In the genomic region with DNA sequence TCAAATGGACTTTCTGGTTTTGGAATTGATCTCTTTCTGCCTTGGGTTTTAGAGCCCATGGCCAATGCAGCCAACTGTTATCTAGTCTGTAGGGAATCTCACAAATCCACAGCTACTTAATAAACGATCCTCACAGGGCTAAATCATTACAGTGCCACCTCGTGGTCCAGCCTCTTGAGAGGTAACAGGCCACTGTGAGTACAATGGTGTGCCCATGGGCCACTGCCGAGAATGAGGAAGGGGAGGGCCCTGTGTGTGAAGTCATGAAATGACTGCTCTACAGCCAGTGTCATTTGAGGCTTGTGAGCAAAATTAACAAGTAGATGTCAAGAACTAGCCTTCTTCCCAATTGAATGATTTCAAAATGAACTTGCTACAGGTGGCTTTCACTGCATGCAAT, we compare ENCODE assay signal across 8 cellular contexts. TPM values are rescaled to one million over a fixed set of nuclear protein-coding genes. Genes with fewer than 3 reads are reported as not detected.
DNase-seq lines count a peak whose midpoint lies in the region; ATAC-seq, FAIRE-seq and TF ChIP-seq lines count a peak whose summit lies in the region.

No MANE protein-coding gene starts in this region.

- TF ChIP-seq CTCF in colonic mucosa (IDR thresholded peaks at IDR 0.05) (no peak), psoas muscle (IDR thresholded peaks at IDR 0.05) (peak; percentile 44), smooth muscle cell (IDR thresholded peaks at IDR 0.05; ENCODE audit: borderline replicate concordance, insufficient read depth, poor library complexity, severe bottlenecking) (no peak)

- no peaks in the 10 kb centered on the region for H4K20me1 ChIP-seq in smooth muscle cell (ENCODE audit: low read depth)

- H3K9ac ChIP-seq in colonic mucosa (ENCODE audit: low read depth in 2 of 2, low read length in 2 of 2) (peak overlapping the region in 1 of 2 donors; percentile 22), smooth muscle cell (ENCODE audit: low read depth) (no peak overlapping the region)

- H3K4me2 ChIP-seq in smooth muscle cell = no peak overlapping the region

- DNase-seq in COR-L47 (lab: John Stamatoyannopoulos, UW) (peak; percentile 42), NCI-H69 (lab: John Stamatoyannopoulos, UW) (peak; percentile 73), colonic mucosa (peak; percentile 42), psoas muscle (peak in 1 of 2 donors; percentile 60), GM12892 (ENCODE audit: insufficient read length) (no peak), smooth muscle cell (lab: John Stamatoyannopoulos, UW; ENCODE audit: unreplicated experiment) (no peak)

- FAIRE-seq in GM12892 (lab: Jason Lieb, UNC) = no peak

- H3K9me3 ChIP-seq in colonic mucosa (no peaks in the 10 kb centered on the region), psoas muscle (no peaks in the 10 kb centered on the region), smooth muscle cell (replicated peaks; ENCODE audit: low read depth) (no peaks in the 10 kb centered on the region)

- no peak overlapping the region for H3K27ac ChIP-seq in colonic mucosa
- H3K27ac ChIP-seq in psoas muscle = no peak overlapping the region
- no peak overlapping the region for H3K27ac ChIP-seq in smooth muscle cell (ENCODE audit: low read depth)

- H3K79me2 ChIP-seq in smooth muscle cell (ENCODE audit: low read depth) = no peaks in the 10 kb centered on the region

- TF ChIP-seq POLR2A in GM12892 (IDR thresholded peaks at IDR 0.05; ENCODE audit: low read depth, low read length) = no peak

- H3K4me1 ChIP-seq in colonic mucosa (no peaks in the 10 kb centered on the region), psoas muscle (peaks cover 12% of the 10 kb centered on the region), smooth muscle cell (ENCODE audit: low read depth) (no peaks in the 10 kb centered on the region)

- no peaks in the 10 kb centered on the region for H3F3A ChIP-seq in smooth muscle cell (ENCODE audit: low read depth)

- intact Hi-C loops in colonic mucosa (cut with DNase I) (loop anchor here (5.0 to 10.0 kb wide), 3 partner anchors 49 to 492 kb away; no protein-coding TSS in a partner anchor), psoas muscle (cut with DNase I) (loop anchor here (5.0 to 10.0 kb wide), 3 partner anchors 42 to 492 kb away; no protein-coding TSS in a partner anchor)

- no peak overlapping the region for H3K4me3 ChIP-seq in colonic mucosa
- H3K4me3 ChIP-seq in psoas muscle = no peak overlapping the region
- H3K4me3 ChIP-seq in smooth muscle cell = no peak overlapping the region

- no peaks in the 10 kb centered on the region for H3K27me3 ChIP-seq in colonic mucosa
- H3K27me3 ChIP-seq in psoas muscle (ENCODE audit: insufficient read depth in 3 of 3, low read length in 2 of 3) = no peaks in the 10 kb centered on the region
- H3K27me3 ChIP-seq in smooth muscle cell (ENCODE audit: low read depth) = no peaks in the 10 kb centered on the region

- ATAC-seq in GM19438 (IDR thresholded peaks at IDR 0.05; ENCODE audit: low read depth, unreplicated experiment) (peak; percentile 57), psoas muscle (peak; percentile 77 to 90 (median 83)), GM19035 (IDR thresholded peaks at IDR 0.05; ENCODE audit: unreplicated experiment) (no peak)

- H3K36me3 ChIP-seq in colonic mucosa (no peaks in the 10 kb centered on the region), psoas muscle (ENCODE audit: insufficient read depth in 1 of 2, low read depth in 1 of 2) (no peaks in the 10 kb centered on the region), smooth muscle cell (ENCODE audit: low read depth) (no peaks in the 10 kb centered on the region)

- no peak overlapping the region for H2AFZ ChIP-seq in smooth muscle cell (ENCODE audit: low read depth)

- WGBS in psoas muscle, 3 donors = 16 to 32% (median 18%) methylated on average over 3 of the region's 3 CpGs
- WGBS in smooth muscle cell (ENCODE audit: low lambda C conversion rate) = 54% methylated on average over 3 of the region's 3 CpGs

RNA-seq across cellular contexts. Expression of a gene that starts 54.3 kb away (rescaled TPM):
- total RNA-seq in colonic mucosa (1 to 10 TPM; 3.4 to 4.7 TPM), psoas muscle (100 to 1,000 TPM; 139 to 265 (median 189) TPM), smooth muscle cell (1.3 TPM in 1 of 2 replicates, not detected in the other)
- polyA plus RNA-seq in psoas muscle (100 to 1,000 TPM in 2 of 3 donors, 10 to 100 TPM in 1; 26.6 to 286 (median 235) TPM), smooth muscle cell (0.74 and 2.6 TPM in 2 replicates)
- polyA plus RNA-seq in GM12892 (2012; ENCODE audit: missing spikeins) = 9.7 TPM

RNA-seq across cellular contexts. Expression of a gene that starts 55.2 kb away (rescaled TPM):
- 10 to 100 TPM; 23.9 to 32.2 TPM for total RNA-seq in colonic mucosa
- 10 to 100 TPM in 3 of 4 donors, 1 to 10 TPM in 1; 7.9 to 23.4 (median 14.7) TPM for total RNA-seq in psoas muscle
- 10 to 100 TPM in 2 of 3 donors, 1 to 10 TPM in 1; 3.9 to 21.1 (median 15.4) TPM for polyA plus RNA-seq in psoas muscle
- polyA plus RNA-seq in GM12892 (2012; ENCODE audit: missing spikeins) = 20.0 TPM
- total RNA-seq in smooth muscle cell = 25.0 and 42.2 TPM in 2 replicates
- polyA plus RNA-seq in smooth muscle cell = 29.9 and 41.8 TPM in 2 replicates

Comparison
In these comparisons a context has a peak if more than half of its experiments do, and no peak if none do; other contexts are left out.
1. DNase-seq: peak in COR-L47 (single experiment), NCI-H69 (single experiment) and colonic mucosa (single experiment); none in GM12892 (single experiment) and smooth muscle cell (single experiment).
2. RNA of a gene that starts 54.3 kb away (total RNA-seq): 139 to 265 TPM in psoas muscle; 3.4 to 4.7 TPM in colonic mucosa and 1.3 TPM in smooth muscle cell; every median in the first group is over 10 times any median in the second.